Comparison of ENCODE assay signal across 16 cellular contexts in genomic region chr1:29854700-29855276, GRCh38.
"Had no signal": no experiment of that assay in that cellular context is flagged by ENCODE, and none has a peak within 500 bp of the region (broad histone marks: within the 10 kb centered on the region; RNA-seq: fewer than 3 reads in every experiment).

No MANE protein-coding gene starts in this region.

- ATAC-seq: activated T-helper 17 cell treated with anti-CD3 and anti-CD28 coated beads, Interleukin-2, amount 50 U/mL, for 72 hours; gastroesophageal sphincter; stimulated activated memory B cell treated with anti-CD40 and anti-IgM and Interleukin-4, amounts not matched to agents 10 μg/mL and 1 μg/mL and 100 μg/mL, for 72 hours had no signal

- DNase-seq: activated CD4-positive, alpha-beta T cell treated with anti-CD3 and anti-CD28 coated beads for 1 hour; activated CD4-positive, alpha-beta T cell treated with anti-CD3 and anti-CD28 coated beads, Interleukin-2, amount 50 U/mL, for 1 hour; activated naive CD4-positive, alpha-beta T cell treated with Interleukin-2 at 50 U/mL for 16 hours; activated naive CD8-positive, alpha-beta T cell treated with anti-CD3 and anti-CD28 coated beads for 36 hours; activated T-cell treated with anti-CD3 and anti-CD28 coated beads, Interleukin-2, amount 50 U/mL, for 1 hour; dorsolateral prefrontal cortex; esophagus squamous epithelium; stimulated activated CD4-positive, alpha-beta T cell treated with anti-CD3 and anti-CD28 coated beads, Interleukin-15, amount 100 ng/mL, for 24 hours; stomach; T-helper 1 cell; transverse colon; uterus had no signal

- H3K27me3 ChIP-seq: uterus had no signal

- H3K36me3 ChIP-seq: esophagus squamous epithelium, gastroesophageal sphincter, prostate gland, stomach, transverse colon, uterus had no signal

- H3K4me1 ChIP-seq: esophagus squamous epithelium, gastroesophageal sphincter, prostate gland, stomach, transverse colon, uterus had no signal

- H3K27ac ChIP-seq: dorsolateral prefrontal cortex, esophagus squamous epithelium, gastroesophageal sphincter, prostate gland, stomach, transverse colon, uterus had no signal

- H3K9me3 ChIP-seq: esophagus squamous epithelium, gastroesophageal sphincter, prostate gland, stomach, transverse colon, uterus had no signal

- H3K4me3 ChIP-seq: dorsolateral prefrontal cortex, esophagus squamous epithelium, gastroesophageal sphincter, prostate gland, stomach, transverse colon, uterus had no signal
